ENCODE assay signal across 3 cellular contexts in genomic region chr12:128712622-128713021, GRCh38.
"Had no signal": no experiment of that assay in that cellular context is flagged by ENCODE, and none has a peak within 500 bp of the region (broad histone marks: within the 10 kb centered on the region; RNA-seq: fewer than 3 reads in every experiment).

No MANE protein-coding gene starts in this region.

- DNase-seq: GDM1, GF-D8 had no signal

- H3K4me3 ChIP-seq: GM12878 had no signal
